ENCODE assay signal across 1 cellular context in genomic region chr1:162384601-162385279, GRCh38.
TF ChIP-seq lines count a peak whose summit lies in the region.

No MANE protein-coding gene starts in this region.

TF ChIP-seq in SK-N-SH, 30 proteins besides CTCF, POLR2A, EP300 and RAD21 (continued from another document):
- no peak for TF ChIP-seq ZBTB33 (IDR thresholded peaks at IDR 0.05; ENCODE audit: borderline replicate concordance, low read depth)
- TF ChIP-seq NRF1 (IDR thresholded peaks at IDR 0.05; ENCODE audit: low read depth, low read length) = no peak
- no peak for TF ChIP-seq POLR2AphosphoS5 (IDR thresholded peaks at IDR 0.05; ENCODE audit: low read depth, low read length)
TF ChIP-seq in SK-N-SH: peak in this region for 0.
